1 cellular context compared by ENCODE assay signal in genomic region chr1:56920551-56920950, GRCh38.
TF ChIP-seq lines count a peak whose summit lies in the region.

No MANE protein-coding gene starts in this region.

TF ChIP-seq in GM23338, 12 proteins besides CTCF, POLR2A, EP300 and RAD21 (continued from another document):
- TF ChIP-seq REST (IDR thresholded peaks at IDR 0.05; ENCODE audit: unreplicated experiment) (no peak), JUNB (IDR thresholded peaks at IDR 0.05; ENCODE audit: unreplicated experiment) (no peak), EZH2 (IDR thresholded peaks at IDR 0.05; ENCODE audit: low read depth, unreplicated experiment) (no peak), POLR2AphosphoS5 (IDR thresholded peaks at IDR 0.05; ENCODE audit: low read depth) (no peak), CREB1 (CRISPR knock-in tag; IDR thresholded peaks at IDR 0.05; ENCODE audit: low read depth) (no peak), ZNF114 (CRISPR knock-in tag; IDR thresholded peaks at IDR 0.05) (no peak), ZNF331 (CRISPR knock-in tag; IDR thresholded peaks at IDR 0.05; ENCODE audit: low read depth) (no peak), EZH2phosphoT487 (IDR thresholded peaks at IDR 0.05; ENCODE audit: unreplicated experiment) (no peak)
